ENCODE assay signal across 23 cellular contexts in the genomic region with DNA sequence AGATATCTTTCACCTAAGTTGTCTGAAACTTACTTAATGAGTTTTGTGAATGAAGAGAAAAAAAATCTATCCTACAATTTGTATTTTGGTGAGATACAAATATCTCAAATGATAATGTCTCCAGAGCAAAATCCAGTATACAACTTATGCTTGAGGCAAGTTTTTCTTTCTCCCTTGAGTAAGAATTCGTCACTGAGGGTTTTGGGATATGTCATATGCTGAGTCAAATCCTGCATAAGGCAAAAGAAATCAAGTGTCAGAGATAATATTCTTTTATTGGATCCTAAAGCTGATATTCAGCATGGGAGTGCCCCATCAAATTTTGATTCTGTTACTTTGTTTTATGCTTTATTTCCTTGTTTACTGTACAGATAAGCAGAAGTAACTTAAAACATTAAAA.
A peak's percentile ranks its signal among the peaks of the same experiment; 100 is the strongest.
DNase-seq lines count a peak whose midpoint lies in the region; ATAC-seq, FAIRE-seq and TF ChIP-seq lines count a peak whose summit lies in the region.
"Had no signal": no experiment of that assay in that cellular context is flagged by ENCODE, and none has a peak within 500 bp of the region (broad histone marks: within the 10 kb centered on the region; RNA-seq: fewer than 3 reads in every experiment).

No MANE protein-coding gene starts in this region.

- H2AFZ ChIP-seq in PC-3 (ENCODE audit: low read length) = peak overlapping the region; percentile 40; the same call in 1 of the 2 replicates
- H2AFZ ChIP-seq in smooth muscle cell (ENCODE audit: low read depth) = no peak overlapping the region

- H3K27ac ChIP-seq in PC-3 (ENCODE audit: low read length) = peak overlapping the region; percentile 56
- H3K27ac ChIP-seq in smooth muscle cell (ENCODE audit: low read depth) = no peak overlapping the region
- H3K27ac ChIP-seq: 22Rv1, BLaER1, C4-2B had no signal

- peak; percentile 69 for DNase-seq in ELR (ENCODE audit: low read depth)
- DNase-seq in PC-3 = peak; percentile 63
- DNase-seq in bronchial epithelial cell (ENCODE audit: low read depth) = peak; percentile 78
- no peak for DNase-seq in smooth muscle cell (lab: John Stamatoyannopoulos, UW; ENCODE audit: unreplicated experiment)
- no peak for DNase-seq in activated T-cell treated with anti-CD3 and anti-CD28 coated beads, Interleukin-2, amount 50 U/mL, for 4 hours
- DNase-seq: Caco-2; CD4-positive, CD25-positive, alpha-beta regulatory T cell; CD8-positive, alpha-beta T cell; DMS153; DND-41; GDM1; GOT3; HFFc6 had no signal

- H3F3A ChIP-seq in PC-3 (ENCODE audit: low read length, unreplicated experiment) (no peaks in the 10 kb centered on the region), smooth muscle cell (ENCODE audit: low read depth) (no peaks in the 10 kb centered on the region)

- FAIRE-seq in bronchial epithelial cell (lab: Jason Lieb, UNC) = no peak
- FAIRE-seq: A204.1, GM12878, GM18507, H54 had no signal

- 74% methylated on average over 1 of the region's 1 CpG for WGBS in smooth muscle cell (ENCODE audit: low lambda C conversion rate)

- TF ChIP-seq CTCF in PC-3 (conservative IDR thresholded peaks at IDR 0.05; ENCODE audit: low read depth, low read length) (no peak), bronchial epithelial cell (IDR thresholded peaks at IDR 0.05; ENCODE audit: insufficient read depth, low read length, severe bottlenecking) (no peak), smooth muscle cell (IDR thresholded peaks at IDR 0.05; ENCODE audit: borderline replicate concordance, insufficient read depth, poor library complexity, severe bottlenecking) (no peak)

- peaks cover 5% of the 10 kb centered on the region for H3K9me3 Mint-ChIP-seq in activated T-cell treated with anti-CD3 and anti-CD28 coated beads, Interleukin-2, amount 50 U/mL, for 4 hours

- CTCF ChIA-PET in PC-3 (lab: Charles Lee) = no interaction called here

- peak; percentile 53; the same call in 1 of the 2 replicates for ATAC-seq in PC-3
- no peak for ATAC-seq in HG03571 (IDR thresholded peaks at IDR 0.05; ENCODE audit: unreplicated experiment)
- ATAC-seq in activated T-cell treated with anti-CD3 and anti-CD28 coated beads, Interleukin-2, amount 50 U/mL, for 4 hours = no peak
- ATAC-seq: CD8-positive, alpha-beta T cell; GM12878 had no signal

- H3K27me3 ChIP-seq in PC-3 (ENCODE audit: low read length) (no peaks in the 10 kb centered on the region), bronchial epithelial cell (ENCODE audit: control insufficient read depth, insufficient read depth, low read length) (no peaks in the 10 kb centered on the region), smooth muscle cell (ENCODE audit: low read depth) (no peaks in the 10 kb centered on the region)
- H3K27me3 ChIP-seq: BLaER1 had no signal

- POLR2A ChIA-PET in PC-3 (lab: Charles Lee; ENCODE audit: unreplicated experiment) = no interaction called here

- BruUV-seq in PC-3 (replicated peaks; lab: Mats Ljungman, UMichigan) = no TSS peak

- H4K20me1 ChIP-seq in PC-3 (ENCODE audit: low read length) (no peaks in the 10 kb centered on the region), smooth muscle cell (ENCODE audit: low read depth) (no peaks in the 10 kb centered on the region)
- H4K20me1 ChIP-seq: BLaER1 had no signal

- H3K4me1 Mint-ChIP-seq in activated T-cell treated with anti-CD3 and anti-CD28 coated beads, Interleukin-2, amount 50 U/mL, for 4 hours (ENCODE audit: low read depth) = no peaks in the 10 kb centered on the region
- H3K4me1 Mint-ChIP-seq: B cell; CD4-positive, CD25-positive, alpha-beta regulatory T cell had no signal

- H3K9ac ChIP-seq in PC-3 (ENCODE audit: low read length) = no peak overlapping the region
- no peak overlapping the region for H3K9ac ChIP-seq in smooth muscle cell (ENCODE audit: low read depth)
- H3K9ac ChIP-seq: BLaER1 had no signal

- no peak overlapping the region for H3K4me3 Mint-ChIP-seq in activated T-cell treated with anti-CD3 and anti-CD28 coated beads, Interleukin-2, amount 50 U/mL, for 4 hours
- H3K4me3 Mint-ChIP-seq: B cell; CD4-positive, CD25-positive, alpha-beta regulatory T cell; CD8-positive, alpha-beta T cell; HFFc6 had no signal

- H3K27me3 Mint-ChIP-seq in activated T-cell treated with anti-CD3 and anti-CD28 coated beads, Interleukin-2, amount 50 U/mL, for 4 hours (ENCODE audit: low read depth) = no peaks in the 10 kb centered on the region
- H3K27me3 Mint-ChIP-seq: B cell; CD4-positive, CD25-positive, alpha-beta regulatory T cell had no signal

- H3K36me3 ChIP-seq in PC-3 (ENCODE audit: low read depth, low read length) (no peaks in the 10 kb centered on the region), bronchial epithelial cell (ENCODE audit: control insufficient read depth, insufficient read depth, low read length) (no peaks in the 10 kb centered on the region), smooth muscle cell (ENCODE audit: low read depth) (no peaks in the 10 kb centered on the region)
- H3K36me3 ChIP-seq: BLaER1, HAP-1 had no signal

- H3K4me1 ChIP-seq in PC-3 (ENCODE audit: insufficient read depth, low read length) = peaks cover 18% of the 10 kb centered on the region; the same call in 1 of the 2 replicates
- no peaks in the 10 kb centered on the region for H3K4me1 ChIP-seq in smooth muscle cell (ENCODE audit: low read depth)
- H3K4me1 ChIP-seq: BLaER1, Caco-2, HAP-1 had no signal

- no peaks in the 10 kb centered on the region for H3K9me2 ChIP-seq in PC-3 (replicated peaks; ENCODE audit: low read length)

- intact Hi-C loops in PC-3 (cut with micrococcal nuclease) = no loop called here

- H3K9me3 ChIP-seq in PC-3 (ENCODE audit: low read length) = no peaks in the 10 kb centered on the region
- no peaks in the 10 kb centered on the region for H3K9me3 ChIP-seq in smooth muscle cell (replicated peaks; ENCODE audit: low read depth)
- H3K9me3 ChIP-seq: BLaER1, Caco-2, HAP-1 had no signal

- H3K79me2 ChIP-seq in PC-3 (ENCODE audit: low read length) (no peaks in the 10 kb centered on the region), smooth muscle cell (ENCODE audit: low read depth) (no peaks in the 10 kb centered on the region)

- no peak overlapping the region for H3K4me3 ChIP-seq in PC-3 (ENCODE audit: low read length)
- no peak overlapping the region for H3K4me3 ChIP-seq in bronchial epithelial cell (ENCODE audit: low read depth, low read length)
- H3K4me3 ChIP-seq in smooth muscle cell = no peak overlapping the region
- H3K4me3 ChIP-seq: BLaER1, GM12878, HAP-1 had no signal

- H3K36me3 Mint-ChIP-seq in activated T-cell treated with anti-CD3 and anti-CD28 coated beads, Interleukin-2, amount 50 U/mL, for 4 hours (ENCODE audit: insufficient read depth) = no peaks in the 10 kb centered on the region
- H3K36me3 Mint-ChIP-seq: CD4-positive, CD25-positive, alpha-beta regulatory T cell; CD8-positive, alpha-beta T cell had no signal

- H3K4me2 ChIP-seq in PC-3 (ENCODE audit: low read length) (peak overlapping the region; percentile 27; the same call in 1 of the 2 replicates), smooth muscle cell (no peak overlapping the region)
- H3K4me2 ChIP-seq: BLaER1 had no signal

Comparison
In these comparisons a context has a peak if more than half of its experiments do, and no peak if none do; other contexts are left out.
1. DNase-seq: peak in ELR (single experiment), PC-3 (single experiment) and bronchial epithelial cell (single experiment); none in smooth muscle cell (single experiment) and activated T-cell treated with anti-CD3 and anti-CD28 coated beads, Interleukin-2, amount 50 U/mL, for 4 hours (single experiment).